2 cellular contexts compared by ENCODE assay signal in genomic region chr5:177371705-177372533, GRCh38.
TF ChIP-seq lines count a peak whose summit lies in the region.

No MANE protein-coding gene starts in this region.

TF ChIP-seq in GM23338, 12 proteins besides CTCF, POLR2A, EP300 and RAD21 (continued from another document):
- TF ChIP-seq ZNF462 (CRISPR knock-in tag; IDR thresholded peaks at IDR 0.05) (no peak), JUNB (IDR thresholded peaks at IDR 0.05; ENCODE audit: unreplicated experiment) (no peak)
TF ChIP-seq in GM23338: peak in this region for 0.

TF ChIP-seq in WTC11, 78 proteins besides CTCF, POLR2A, EP300 and RAD21 (continued from another document):
- TF ChIP-seq NFYB (CRISPR knock-in tag; conservative IDR thresholded peaks at IDR 0.05; ENCODE audit: low read depth): no peak
- no peak for TF ChIP-seq GABPB1 (CRISPR knock-in tag; IDR thresholded peaks at IDR 0.05)
